Comparison of ENCODE assay signal across 8 cellular contexts in genomic region chr12:131454418-131455217, GRCh38.
DNase-seq lines count a peak whose midpoint lies in the region; ATAC-seq, FAIRE-seq and TF ChIP-seq lines count a peak whose summit lies in the region.

No MANE protein-coding gene starts in this region.

- H2AFZ ChIP-seq in osteoblast (ENCODE audit: low read length) = no peak overlapping the region

- H3K9me3 Mint-ChIP-seq in activated T-helper 17 cell treated with anti-CD3 and anti-CD28 coated beads, Interleukin-2, amount 50 U/mL, for 72 hours = peaks cover 9% of the 10 kb centered on the region
- peaks cover 12% of the 10 kb centered on the region for H3K9me3 Mint-ChIP-seq in stimulated activated memory B cell treated with anti-CD40 and anti-IgM and Interleukin-4, amounts not matched to agents 10 μg/mL and 1 μg/mL and 100 μg/mL, for 72 hours

- no peaks in the 10 kb centered on the region for H3K4me1 ChIP-seq in osteoblast (ENCODE audit: insufficient read depth, low read length)

- H3K79me2 ChIP-seq in osteoblast (ENCODE audit: insufficient read depth, low read length) = no peaks in the 10 kb centered on the region

- no peaks in the 10 kb centered on the region for H3K9me3 ChIP-seq in osteoblast (ENCODE audit: low read depth, low read length)

- DNase-seq in Ammon's horn (ENCODE audit: low spot score) (peak; percentile 45), GM18507 (ENCODE audit: extremely low spot score, insufficient read length, low read depth) (peak; percentile 60), NCI-H2171 (lab: John Stamatoyannopoulos, UW) (peak; percentile 32), kidney tubule cell (ENCODE audit: low spot score) (peak; percentile 62), osteoblast (ENCODE audit: insufficient read length, low spot score, missing footprints) (no peak)

- H3K4me3 ChIP-seq in osteoblast (ENCODE audit: insufficient read depth, low read length) = no peak overlapping the region

- FAIRE-seq in GM18507 (lab: Jason Lieb, UNC) = peak; percentile 76

- peak; percentile 87 for ATAC-seq in HG02852 (IDR thresholded peaks at IDR 0.05; ENCODE audit: unreplicated experiment)
- ATAC-seq in activated T-helper 17 cell treated with anti-CD3 and anti-CD28 coated beads, Interleukin-2, amount 50 U/mL, for 72 hours (replicated peaks) = peak; percentile 60
- peak; percentile 79 for ATAC-seq in stimulated activated memory B cell treated with anti-CD40 and anti-IgM and Interleukin-4, amounts not matched to agents 10 μg/mL and 1 μg/mL and 100 μg/mL, for 72 hours

- no peaks in the 10 kb centered on the region for H3K36me3 Mint-ChIP-seq in activated T-helper 17 cell treated with anti-CD3 and anti-CD28 coated beads, Interleukin-2, amount 50 U/mL, for 72 hours (ENCODE audit: low read depth)
- no peaks in the 10 kb centered on the region for H3K36me3 Mint-ChIP-seq in stimulated activated memory B cell treated with anti-CD40 and anti-IgM and Interleukin-4, amounts not matched to agents 10 μg/mL and 1 μg/mL and 100 μg/mL, for 72 hours

- no peaks in the 10 kb centered on the region for H3K36me3 ChIP-seq in osteoblast (ENCODE audit: insufficient read depth, low read length)

- no peak overlapping the region for H3K4me3 Mint-ChIP-seq in activated T-helper 17 cell treated with anti-CD3 and anti-CD28 coated beads, Interleukin-2, amount 50 U/mL, for 72 hours
- no peak overlapping the region for H3K4me3 Mint-ChIP-seq in stimulated activated memory B cell treated with anti-CD40 and anti-IgM and Interleukin-4, amounts not matched to agents 10 μg/mL and 1 μg/mL and 100 μg/mL, for 72 hours

- H4K20me1 ChIP-seq in osteoblast (ENCODE audit: insufficient read depth, low read length) = no peaks in the 10 kb centered on the region

- no peaks in the 10 kb centered on the region for H3K27me3 ChIP-seq in osteoblast (ENCODE audit: insufficient read depth, low read length)

- no peak overlapping the region for H3K4me2 ChIP-seq in osteoblast (ENCODE audit: insufficient read depth, low read length)

- H3K4me1 Mint-ChIP-seq in activated T-helper 17 cell treated with anti-CD3 and anti-CD28 coated beads, Interleukin-2, amount 50 U/mL, for 72 hours = no peaks in the 10 kb centered on the region
- peaks cover 6% of the 10 kb centered on the region for H3K4me1 Mint-ChIP-seq in stimulated activated memory B cell treated with anti-CD40 and anti-IgM and Interleukin-4, amounts not matched to agents 10 μg/mL and 1 μg/mL and 100 μg/mL, for 72 hours

- no peak overlapping the region for H3K27ac Mint-ChIP-seq in activated T-helper 17 cell treated with anti-CD3 and anti-CD28 coated beads, Interleukin-2, amount 50 U/mL, for 72 hours
- no peak overlapping the region for H3K27ac Mint-ChIP-seq in stimulated activated memory B cell treated with anti-CD40 and anti-IgM and Interleukin-4, amounts not matched to agents 10 μg/mL and 1 μg/mL and 100 μg/mL, for 72 hours

- H3K27me3 Mint-ChIP-seq in activated T-helper 17 cell treated with anti-CD3 and anti-CD28 coated beads, Interleukin-2, amount 50 U/mL, for 72 hours = peaks cover 24% of the 10 kb centered on the region
- peaks cover 70% of the 10 kb centered on the region for H3K27me3 Mint-ChIP-seq in stimulated activated memory B cell treated with anti-CD40 and anti-IgM and Interleukin-4, amounts not matched to agents 10 μg/mL and 1 μg/mL and 100 μg/mL, for 72 hours

- H3K27ac ChIP-seq in osteoblast (ENCODE audit: low read depth, low read length) = no peak overlapping the region

- TF ChIP-seq CTCF in osteoblast (IDR thresholded peaks at IDR 0.05; ENCODE audit: extremely low read depth, low read depth, low read length) = no peak
